In the genomic region with DNA sequence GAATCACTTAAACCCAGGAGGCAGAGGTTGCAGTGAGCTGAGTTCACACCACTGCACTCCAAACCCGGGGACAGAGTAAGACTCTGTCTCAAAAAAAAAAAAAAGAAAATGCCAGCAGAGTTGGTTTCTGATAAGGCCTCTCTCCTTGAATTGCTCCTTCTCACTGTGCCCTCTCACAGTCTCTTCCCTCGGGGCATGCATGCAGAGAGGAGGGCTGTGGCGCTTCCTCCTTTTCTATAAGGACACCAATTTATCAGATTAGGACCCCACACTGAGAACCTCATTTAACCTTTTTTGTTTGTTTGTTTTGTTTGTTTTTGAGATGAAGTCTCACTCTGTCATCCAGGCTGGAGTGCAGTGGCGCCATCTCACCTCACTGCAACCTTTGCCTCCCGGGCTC, we compare ENCODE assay signal across 21 cellular contexts.
"Had no signal": no experiment of that assay in that cellular context is flagged by ENCODE, and none has a peak within 500 bp of the region (broad histone marks: within the 10 kb centered on the region; RNA-seq: fewer than 3 reads in every experiment).

No MANE protein-coding gene starts in this region.

- DNase-seq: activated CD4-positive, alpha-beta memory T cell treated with anti-CD3 and anti-CD28 coated beads, Interleukin-2, amount 10 ng/mL, durations not matched to agents 7 days and 5 days; activated CD4-positive, alpha-beta T cell treated with anti-CD3 and anti-CD28 coated beads for 36 hours; activated CD4-positive, alpha-beta T cell treated with anti-CD3 and anti-CD28 coated beads, Interleukin-2, amount 50 U/mL, for 1 hour; activated naive CD4-positive, alpha-beta T cell treated with anti-CD3 and anti-CD28 coated beads, Interleukin-2, amount 50 U/mL, for 16 hours; activated naive CD8-positive, alpha-beta T cell treated with anti-CD3 and anti-CD28 coated beads, Interleukin-2, amount 10 ng/mL, durations not matched to agents 7 days and 5 days; activated T-cell treated with anti-CD3 and anti-CD28 coated beads for 4 hours; activated T-cell treated with anti-CD3 and anti-CD28 coated beads, Interleukin-2, amount 50 U/mL, for 48 hours; adrenal gland; anterior cingulate cortex; Kasumi-1; KBM-7; NCI-H1048; NCI-H146; NCI-H1930; NCI-H446; NCI-H524; SHP77 treated with DMSO at 0.1 percent for 48 hours; T-cell; T-helper 2 cell; T1000 had no signal

- H3K27ac Mint-ChIP-seq: activated CD4-positive, alpha-beta memory T cell treated with anti-CD3 and anti-CD28 coated beads, Interleukin-2, amount 10 ng/mL, durations not matched to agents 7 days and 5 days; activated CD4-positive, alpha-beta T cell treated with anti-CD3 and anti-CD28 coated beads for 36 hours; activated naive CD8-positive, alpha-beta T cell treated with anti-CD3 and anti-CD28 coated beads, Interleukin-2, amount 10 ng/mL, durations not matched to agents 7 days and 5 days; T-cell had no signal

- H3K4me3 Mint-ChIP-seq: activated CD4-positive, alpha-beta memory T cell treated with anti-CD3 and anti-CD28 coated beads, Interleukin-2, amount 10 ng/mL, durations not matched to agents 7 days and 5 days; activated CD4-positive, alpha-beta T cell treated with anti-CD3 and anti-CD28 coated beads for 36 hours; activated naive CD8-positive, alpha-beta T cell treated with anti-CD3 and anti-CD28 coated beads, Interleukin-2, amount 10 ng/mL, durations not matched to agents 7 days and 5 days; T-cell had no signal

- H3K27me3 ChIP-seq: adrenal gland had no signal

- H3K27ac ChIP-seq: adrenal gland, VCaP had no signal

- H3K4me1 Mint-ChIP-seq: activated CD4-positive, alpha-beta memory T cell treated with anti-CD3 and anti-CD28 coated beads, Interleukin-2, amount 10 ng/mL, durations not matched to agents 7 days and 5 days; activated CD4-positive, alpha-beta T cell treated with anti-CD3 and anti-CD28 coated beads for 36 hours; activated naive CD8-positive, alpha-beta T cell treated with anti-CD3 and anti-CD28 coated beads, Interleukin-2, amount 10 ng/mL, durations not matched to agents 7 days and 5 days had no signal

- H3K27me3 Mint-ChIP-seq: activated CD4-positive, alpha-beta T cell treated with anti-CD3 and anti-CD28 coated beads for 36 hours; activated naive CD8-positive, alpha-beta T cell treated with anti-CD3 and anti-CD28 coated beads, Interleukin-2, amount 10 ng/mL, durations not matched to agents 7 days and 5 days; T-cell had no signal

- H3K36me3 ChIP-seq: adrenal gland had no signal

- H3K9me3 Mint-ChIP-seq: activated CD4-positive, alpha-beta memory T cell treated with anti-CD3 and anti-CD28 coated beads, Interleukin-2, amount 10 ng/mL, durations not matched to agents 7 days and 5 days had no signal

- H3K4me3 ChIP-seq: adrenal gland had no signal

- ATAC-seq: activated CD4-positive, alpha-beta T cell treated with anti-CD3 and anti-CD28 coated beads for 36 hours; T-cell had no signal
